ENCODE assay signal across 9 cellular contexts in the genomic region with DNA sequence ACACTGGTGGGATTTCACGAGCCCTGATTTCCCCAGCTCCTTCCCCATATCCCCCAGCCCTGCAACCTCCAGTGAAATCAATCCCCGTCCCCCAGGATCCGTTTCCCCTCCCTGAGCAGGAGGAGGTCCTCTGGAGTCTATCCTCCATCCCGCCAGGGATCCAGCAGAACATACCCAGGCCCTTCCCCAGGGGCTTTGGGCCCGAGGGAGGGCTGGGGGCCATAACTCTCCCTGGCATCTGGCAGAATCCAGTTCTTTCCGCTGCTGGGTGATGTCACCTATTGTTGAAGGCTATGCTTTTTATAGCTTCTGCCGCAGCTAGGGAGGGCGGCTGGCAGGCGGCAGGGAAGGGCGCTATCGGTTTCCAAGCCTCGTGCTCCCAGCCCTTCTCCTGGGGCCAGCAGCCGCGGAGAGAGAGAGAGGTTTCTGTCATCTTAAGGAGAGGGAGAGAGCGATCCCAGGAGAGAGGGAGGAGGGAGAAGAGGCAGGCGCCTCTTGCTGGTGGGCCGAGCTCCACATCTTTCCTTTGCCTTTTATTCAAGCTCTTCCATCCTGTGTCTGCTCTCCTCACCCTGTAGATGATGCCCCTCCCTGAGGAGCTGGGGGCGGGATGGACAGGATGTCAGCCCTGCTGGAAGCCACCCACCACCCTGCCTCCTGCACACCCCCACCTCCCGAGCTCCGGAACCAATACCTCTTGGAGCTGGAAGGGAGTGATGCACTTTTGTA.
DNase-seq lines count a peak whose midpoint lies in the region; ATAC-seq and TF ChIP-seq lines count a peak whose summit lies in the region.
"Had no signal": no experiment of that assay in that cellular context is flagged by ENCODE, and none has a peak within 500 bp of the region (broad histone marks: within the 10 kb centered on the region; RNA-seq: fewer than 3 reads in every experiment).

No MANE protein-coding gene starts in this region.

- H3K27ac ChIP-seq in ovary = peak overlapping the region; percentile 64 to 85
- no peak overlapping the region for H3K27ac ChIP-seq in suprapubic skin

- WGBS in ovary, 3 donors = 11 to 18% (median 16%) methylated on average over 20 of the region's 20 CpGs
- WGBS in suprapubic skin = 22% methylated on average over 20 of the region's 20 CpGs

- TF ChIP-seq POLR2A in ovary (IDR thresholded peaks at IDR 0.05) (no peak), suprapubic skin (IDR thresholded peaks at IDR 0.05) (no peak)

- no peak overlapping the region for H3K4me3 Mint-ChIP-seq in activated naive CD8-positive, alpha-beta T cell treated with anti-CD3 and anti-CD28 coated beads, Interleukin-2, amount 50 U/mL, for 24 hours
- H3K4me3 Mint-ChIP-seq: activated naive CD8-positive, alpha-beta T cell had no signal

- ATAC-seq in activated naive CD8-positive, alpha-beta T cell treated with anti-CD3 and anti-CD28 coated beads, Interleukin-2, amount 50 U/mL, for 24 hours = no peak

- no peaks in the 10 kb centered on the region for H3K9me3 Mint-ChIP-seq in activated naive CD8-positive, alpha-beta T cell treated with anti-CD3 and anti-CD28 coated beads, Interleukin-2, amount 50 U/mL, for 24 hours

- H3K4me3 ChIP-seq in fibroblast of villous mesenchyme (ENCODE audit: low read depth, low read length) (no peak overlapping the region), ovary (no peak overlapping the region), suprapubic skin (no peak overlapping the region)

- no peaks in the 10 kb centered on the region for H3K36me3 ChIP-seq in ovary
- H3K36me3 ChIP-seq in suprapubic skin = peaks cover 5% of the 10 kb centered on the region

- H3K9me3 ChIP-seq in ovary (no peaks in the 10 kb centered on the region), suprapubic skin (no peaks in the 10 kb centered on the region)

- TF ChIP-seq EP300 in ovary (IDR thresholded peaks at IDR 0.05) (no peak), suprapubic skin (IDR thresholded peaks at IDR 0.05) (no peak)

- H3K36me3 Mint-ChIP-seq in activated naive CD8-positive, alpha-beta T cell treated with anti-CD3 and anti-CD28 coated beads, Interleukin-2, amount 50 U/mL, for 24 hours (ENCODE audit: low read depth) = no peaks in the 10 kb centered on the region
- H3K36me3 Mint-ChIP-seq: activated naive CD8-positive, alpha-beta T cell had no signal

- no peaks in the 10 kb centered on the region for H3K4me1 Mint-ChIP-seq in activated naive CD8-positive, alpha-beta T cell treated with anti-CD3 and anti-CD28 coated beads, Interleukin-2, amount 50 U/mL, for 24 hours

- H3K4me1 ChIP-seq in ovary (ENCODE audit: insufficient read depth) (peaks cover 15% of the 10 kb centered on the region), suprapubic skin (peaks cover 35% of the 10 kb centered on the region)

- no peak overlapping the region for H3K27ac Mint-ChIP-seq in activated naive CD8-positive, alpha-beta T cell treated with anti-CD3 and anti-CD28 coated beads, Interleukin-2, amount 50 U/mL, for 24 hours
- H3K27ac Mint-ChIP-seq: activated naive CD8-positive, alpha-beta T cell had no signal

- H3K27me3 Mint-ChIP-seq in activated naive CD8-positive, alpha-beta T cell treated with anti-CD3 and anti-CD28 coated beads, Interleukin-2, amount 50 U/mL, for 24 hours = peaks cover 2% of the 10 kb centered on the region
- H3K27me3 Mint-ChIP-seq: activated naive CD8-positive, alpha-beta T cell had no signal

- H3K27me3 ChIP-seq in ovary (no peaks in the 10 kb centered on the region), suprapubic skin (no peaks in the 10 kb centered on the region)

- TF ChIP-seq CTCF in fibroblast of villous mesenchyme (IDR thresholded peaks at IDR 0.05; ENCODE audit: insufficient read depth, low read depth, low read length) (no peak), ovary (IDR thresholded peaks at IDR 0.05) (no peak), suprapubic skin (IDR thresholded peaks at IDR 0.05) (peak in 1 of 2 donors; percentile 4)

- intact Hi-C loops in ovary (cut with DNase I) = no loop called here

- peak; percentile 18 for DNase-seq in EL
- DNase-seq in NCI-H524 treated with DMSO at 0.1 percent for 48 hours (lab: John Stamatoyannopoulos, UW) = peak; percentile 75
- peak; percentile 43 for DNase-seq in fibroblast of villous mesenchyme (ENCODE audit: low read depth)
- peak; percentile 75 to 82 (median 77) for DNase-seq in ovary
- no peak for DNase-seq in NK-92 treated with Interleukin-12 subunit alpha and Interleukin-12 subunit beta, amount 100 ng/mL, for 24 hours (lab: John Stamatoyannopoulos, UW)
- no peak for DNase-seq in suprapubic skin (ENCODE audit: low spot score in 2 of 2)
- no peak for DNase-seq in Kasumi-1 (lab: John Stamatoyannopoulos, UW)
- no peak for DNase-seq in activated naive CD8-positive, alpha-beta T cell treated with anti-CD3 and anti-CD28 coated beads, Interleukin-2, amount 50 U/mL, for 24 hours

Comparison
In these comparisons a context has a peak if more than half of its experiments do, and no peak if none do; other contexts are left out.
1. DNase-seq: peak in EL (single experiment), NCI-H524 treated with DMSO at 0.1 percent for 48 hours (single experiment), fibroblast of villous mesenchyme (single experiment) and ovary (5 of 5); none in NK-92 treated with Interleukin-12 subunit alpha and Interleukin-12 subunit beta, amount 100 ng/mL, for 24 hours (single experiment), suprapubic skin (0 of 2), Kasumi-1 (0 of 2) and activated naive CD8-positive, alpha-beta T cell treated with anti-CD3 and anti-CD28 coated beads, Interleukin-2, amount 50 U/mL, for 24 hours (single experiment).